In the genomic region with DNA sequence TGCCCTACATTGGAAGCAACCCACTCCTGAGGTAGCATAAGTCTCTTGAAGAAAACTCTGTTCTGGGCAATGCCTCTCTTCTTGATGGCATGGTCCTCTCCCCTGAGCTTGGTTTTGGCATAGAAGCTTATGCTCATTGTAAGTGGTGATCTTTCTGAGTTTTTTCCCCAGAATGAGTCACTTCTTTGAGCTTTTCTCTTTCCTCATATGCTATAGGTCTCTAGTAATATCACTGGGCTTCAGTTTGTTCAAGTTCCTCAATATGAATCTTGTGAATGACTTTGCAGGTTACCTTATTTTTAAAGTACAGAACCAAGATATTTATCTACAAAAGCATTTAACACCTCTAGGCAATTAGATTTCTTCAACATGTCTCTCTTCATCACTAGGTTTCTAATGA, we compare ENCODE assay signal across 29 cellular contexts.
DNase-seq lines count a peak whose midpoint lies in the region; ATAC-seq, FAIRE-seq and TF ChIP-seq lines count a peak whose summit lies in the region.
"Had no signal": no experiment of that assay in that cellular context is flagged by ENCODE, and none has a peak within 500 bp of the region (broad histone marks: within the 10 kb centered on the region; RNA-seq: fewer than 3 reads in every experiment).

No MANE protein-coding gene starts in this region.

- peaks cover 60 to 62% of the 10 kb centered on the region in 2 experiments for H3K4me1 ChIP-seq in neutrophil (ENCODE audit: control insufficient read depth in 1 of 2, insufficient read depth in 1 of 2, low read depth in 1 of 2, low read length in 1 of 2)
- H3K4me1 ChIP-seq: left ventricle myocardium inferior had no signal

- no peaks in the 10 kb centered on the region for H3K36me3 ChIP-seq in bronchial epithelial cell (ENCODE audit: control insufficient read depth, insufficient read depth, low read length)
- no peaks in the 10 kb centered on the region for H3K36me3 ChIP-seq in neutrophil
- H3K36me3 ChIP-seq: left ventricle myocardium inferior had no signal

- FAIRE-seq in bronchial epithelial cell (lab: Jason Lieb, UNC) = no peak
- FAIRE-seq: astrocyte, D721Med, endometrium, GM12891, H1, HepG2 had no signal

- H3K4me3 ChIP-seq in bronchial epithelial cell (ENCODE audit: low read depth, low read length) (no peak overlapping the region), neutrophil (ENCODE audit: low read depth in 1 of 2, low read length in 1 of 2) (peak overlapping the region in 1 of 2 experiments; percentile 18)
- H3K4me3 ChIP-seq: left ventricle myocardium inferior had no signal

- no peak for ATAC-seq in GM19467 (IDR thresholded peaks at IDR 0.05; ENCODE audit: unreplicated experiment)
- ATAC-seq: activated CD4-positive, alpha-beta T cell treated with anti-CD3 and anti-CD28 coated beads for 36 hours; HepG2; sciatic nerve; stimulated activated memory B cell treated with anti-CD40 and anti-IgM and Interleukin-4, amounts not matched to agents 10 μg/mL and 1 μg/mL and 100 μg/mL, for 72 hours had no signal

- TF ChIP-seq CTCF in bronchial epithelial cell (IDR thresholded peaks at IDR 0.05; ENCODE audit: insufficient read depth, low read length, severe bottlenecking) (no peak), neutrophil (IDR thresholded peaks at IDR 0.05) (no peak)

- H3K9me3 ChIP-seq in neutrophil = no peaks in the 10 kb centered on the region
- H3K9me3 ChIP-seq: left ventricle myocardium inferior had no signal

- H3K27ac ChIP-seq in neutrophil = peak overlapping the region; percentile 91
- H3K27ac ChIP-seq: left ventricle myocardium inferior had no signal

- H3K27me3 ChIP-seq in bronchial epithelial cell (ENCODE audit: control insufficient read depth, insufficient read depth, low read length) = no peaks in the 10 kb centered on the region
- no peaks in the 10 kb centered on the region for H3K27me3 ChIP-seq in neutrophil

- DNase-seq in Kasumi-1 (lab: John Stamatoyannopoulos, UW) (peak; percentile 55 to 59), SIG-M5 (lab: John Stamatoyannopoulos, UW) (peak; percentile 85), bronchial epithelial cell (ENCODE audit: low read depth) (peak; percentile 16), NCI-H510A (lab: John Stamatoyannopoulos, UW) (no peak), DMS53 (lab: John Stamatoyannopoulos, UW) (no peak)
- DNase-seq: activated CD4-positive, alpha-beta T cell treated with anti-CD3 and anti-CD28 coated beads for 36 hours; activated effector memory CD4-positive, alpha-beta T cell treated with anti-CD3 and anti-CD28 coated beads, Interleukin-2, amount 50 U/mL, for 16 hours; activated naive CD8-positive, alpha-beta T cell treated with anti-CD3 and anti-CD28 coated beads for 36 hours; caudate nucleus; CD4-positive, CD25-positive, alpha-beta regulatory T cell; dermis blood vessel endothelial cell; EL; islet precursor cell; left ventricle myocardium inferior; NCI-H1436; NCI-H2107; NCI-H446; stimulated activated CD4-positive, alpha-beta T cell treated with anti-CD3 and anti-CD28 coated beads, Interleukin-4, amount 100 ng/mL, for 4 hours; substantia nigra had no signal

Comparison
In these comparisons a context has a peak if more than half of its experiments do, and no peak if none do; other contexts are left out.
1. DNase-seq: peak in Kasumi-1 (2 of 2), SIG-M5 (single experiment) and bronchial epithelial cell (single experiment); none in NCI-H510A (single experiment) and DMS53 (single experiment).